ENCODE assay signal across 23 cellular contexts in the genomic region with DNA sequence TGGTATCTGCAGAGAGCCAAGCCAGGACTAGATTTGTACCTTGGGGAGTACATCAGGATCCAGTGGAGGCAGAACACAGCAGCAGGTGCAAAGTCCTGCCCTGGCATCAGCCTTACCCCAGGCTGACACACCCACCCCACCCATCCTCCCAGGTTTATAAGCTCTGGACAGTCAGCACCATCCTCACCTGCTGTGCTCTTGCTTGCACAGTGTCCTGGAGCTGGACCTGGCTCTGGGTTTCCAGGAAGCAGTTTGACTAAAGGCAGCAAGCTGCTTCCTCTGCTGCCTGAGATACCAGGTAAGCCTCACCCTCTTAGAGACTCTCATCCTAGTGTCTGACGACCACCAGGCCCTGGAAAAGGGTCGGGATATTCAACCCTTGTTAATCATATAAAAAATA. TPM values are rescaled to one million over a fixed set of nuclear protein-coding genes. Genes with fewer than 3 reads are reported as not detected.
A peak's percentile ranks its signal among the peaks of the same experiment; 100 is the strongest.
DNase-seq lines count a peak whose midpoint lies in the region; ATAC-seq and TF ChIP-seq lines count a peak whose summit lies in the region.
"Had no signal": no experiment of that assay in that cellular context is flagged by ENCODE, and none has a peak within 500 bp of the region (broad histone marks: within the 10 kb centered on the region; RNA-seq: fewer than 3 reads in every experiment).

A gene (plus strand): TSS at position 183 of the 400 bp plus-strand sequence. CDS start 7,227 bp downstream, outside the sequence.

- peaks cover 4% of the 10 kb centered on the region for H3K9me3 ChIP-seq in colonic mucosa
- peaks cover 22% of the 10 kb centered on the region for H3K9me3 ChIP-seq in mucosa of descending colon
- no peaks in the 10 kb centered on the region for H3K9me3 ChIP-seq in body of pancreas
- H3K9me3 ChIP-seq: HAP-1 had no signal

- H3K27me3 Mint-ChIP-seq in progenitor cell of endocrine pancreas, result no peaks in the 10 kb centered on the region

- DNase-seq in COLO668 (lab: John Stamatoyannopoulos, UW; ENCODE audit: unreplicated experiment), result peak; percentile 80
- peak; percentile 51 for DNase-seq in LoVo (ENCODE audit: low spot score)
- DNase-seq in colonic mucosa, result peak; percentile 90
- DNase-seq in mucosa of descending colon, result peak; percentile 3 to 84 (median 22)
- DNase-seq in body of pancreas, result no peak
- no peak for DNase-seq in SW 1271 (lab: John Stamatoyannopoulos, UW)
- no peak for DNase-seq in progenitor cell of endocrine pancreas (ENCODE audit: low spot score, unreplicated experiment)
- no peak for DNase-seq in hippocampal formation (lab: John Stamatoyannopoulos, UW)
- DNase-seq: 8988T; CD4-positive, alpha-beta memory T cell; DMS 273 treated with DMSO at 0.1 percent for 48 hours; DMS53; DND-41; EL; GM23248 had no signal

- H3K36me3 ChIP-seq in colonic mucosa, result no peaks in the 10 kb centered on the region
- H3K36me3 ChIP-seq in mucosa of descending colon (ENCODE audit: low read depth), result no peaks in the 10 kb centered on the region
- H3K36me3 ChIP-seq in body of pancreas (replicated peaks in 1 of 2; ENCODE audit: insufficient read depth in 1 of 2, low read depth in 2 of 2), result no peaks in the 10 kb centered on the region
- H3K36me3 ChIP-seq: BLaER1, HAP-1 had no signal

- H3K4me1 Mint-ChIP-seq in progenitor cell of endocrine pancreas (ENCODE audit: low read depth), result no peaks in the 10 kb centered on the region
- H3K4me1 Mint-ChIP-seq: CD14-positive monocyte; CD4-positive, alpha-beta memory T cell had no signal

- ATAC-seq in mucosa of descending colon, result peak; percentile 100
- ATAC-seq in body of pancreas, result no peak
- ATAC-seq: GM12878 had no signal

- no peak within 1 kb of the TSS for H3K9ac ChIP-seq in colonic mucosa (ENCODE audit: low read depth in 2 of 2, low read length in 2 of 2)
- H3K9ac ChIP-seq: BLaER1, GM23248 had no signal

- H3K9me3 Mint-ChIP-seq in progenitor cell of endocrine pancreas (ENCODE audit: low read depth), result peaks cover 20% of the 10 kb centered on the region

- no peak for TF ChIP-seq CTCF in colonic mucosa (IDR thresholded peaks at IDR 0.05)
- TF ChIP-seq CTCF in mucosa of descending colon (IDR thresholded peaks at IDR 0.05), result no peak
- TF ChIP-seq CTCF in body of pancreas (IDR thresholded peaks at IDR 0.05), result no peak
- no peak for TF ChIP-seq CTCF in progenitor cell of endocrine pancreas (IDR thresholded peaks at IDR 0.05; ENCODE audit: unreplicated experiment)

- H3K4me3 ChIP-seq in colonic mucosa, result no peak within 1 kb of the TSS
- H3K4me3 ChIP-seq in mucosa of descending colon, result no peak within 1 kb of the TSS
- no peak within 1 kb of the TSS for H3K4me3 ChIP-seq in body of pancreas
- H3K4me3 ChIP-seq: BLaER1, GM12878, GM23248, HAP-1 had no signal

- H3K27ac ChIP-seq in colonic mucosa (no peak within 1 kb of the TSS), body of pancreas (no peak within 1 kb of the TSS)
- H3K27ac ChIP-seq: BLaER1, GM23248 had no signal

- intact Hi-C loops in colonic mucosa (cut with DNase I) (no loop called here), mucosa of descending colon (cut with DNase I, micrococcal nuclease) (no loop called here), body of pancreas (cut with DNase I) (no loop called here)

- no peak for TF ChIP-seq POLR2A in body of pancreas (IDR thresholded peaks at IDR 0.05)

- H3K27me3 ChIP-seq in colonic mucosa (no peaks in the 10 kb centered on the region), body of pancreas (no peaks in the 10 kb centered on the region)
- H3K27me3 ChIP-seq: BLaER1 had no signal

- WGBS in body of pancreas, 2 donors, result 23 to 42% methylated on average over 2 of the region's 2 CpGs

- no peak within 1 kb of the TSS for H3K4me3 Mint-ChIP-seq in progenitor cell of endocrine pancreas (ENCODE audit: low read depth)
- H3K4me3 Mint-ChIP-seq: CD14-positive monocyte; CD4-positive, alpha-beta memory T cell had no signal

- peaks cover 32% of the 10 kb centered on the region for H3K36me3 Mint-ChIP-seq in progenitor cell of endocrine pancreas (ENCODE audit: insufficient read depth)
- H3K36me3 Mint-ChIP-seq: CD14-positive monocyte; CD4-positive, alpha-beta memory T cell had no signal

- no peak within 1 kb of the TSS for H3K27ac Mint-ChIP-seq in progenitor cell of endocrine pancreas
- H3K27ac Mint-ChIP-seq: CD14-positive monocyte; CD4-positive, alpha-beta memory T cell had no signal

- H3K4me1 ChIP-seq in colonic mucosa (no peaks in the 10 kb centered on the region), mucosa of descending colon (ENCODE audit: low read depth) (no peaks in the 10 kb centered on the region), body of pancreas (no peaks in the 10 kb centered on the region)
- H3K4me1 ChIP-seq: BLaER1, HAP-1 had no signal

RNA-seq across cellular contexts. Expression of the gene that starts here (rescaled TPM):
- total RNA-seq in colonic mucosa (1 to 10 TPM in 1 of 2 donors, under 1 TPM in 1; 0.77 to 1.4 TPM), mucosa of descending colon (under 1 TPM in 1 of 3 donors, not detected in 2; 0.34 TPM), body of pancreas (not detected), progenitor cell of endocrine pancreas (not detected in 2 replicates)
- total RNA-seq: A673; CD4-positive, alpha-beta memory T cell; G401; GM12878; GM23248; H4; HT1080 had no signal

Comparison
In these comparisons a context has a peak if more than half of its experiments do, and no peak if none do; other contexts are left out.
1. Peak in DNase-seq and ATAC-seq in mucosa of descending colon; RNA of the gene not detected or under 1 TPM.
2. DNase-seq: peak in COLO668 (single experiment), LoVo (single experiment) and colonic mucosa (single experiment); none in body of pancreas (0 of 4), SW 1271 (0 of 2), progenitor cell of endocrine pancreas (single experiment) and hippocampal formation (0 of 2).